In the genomic region with DNA sequence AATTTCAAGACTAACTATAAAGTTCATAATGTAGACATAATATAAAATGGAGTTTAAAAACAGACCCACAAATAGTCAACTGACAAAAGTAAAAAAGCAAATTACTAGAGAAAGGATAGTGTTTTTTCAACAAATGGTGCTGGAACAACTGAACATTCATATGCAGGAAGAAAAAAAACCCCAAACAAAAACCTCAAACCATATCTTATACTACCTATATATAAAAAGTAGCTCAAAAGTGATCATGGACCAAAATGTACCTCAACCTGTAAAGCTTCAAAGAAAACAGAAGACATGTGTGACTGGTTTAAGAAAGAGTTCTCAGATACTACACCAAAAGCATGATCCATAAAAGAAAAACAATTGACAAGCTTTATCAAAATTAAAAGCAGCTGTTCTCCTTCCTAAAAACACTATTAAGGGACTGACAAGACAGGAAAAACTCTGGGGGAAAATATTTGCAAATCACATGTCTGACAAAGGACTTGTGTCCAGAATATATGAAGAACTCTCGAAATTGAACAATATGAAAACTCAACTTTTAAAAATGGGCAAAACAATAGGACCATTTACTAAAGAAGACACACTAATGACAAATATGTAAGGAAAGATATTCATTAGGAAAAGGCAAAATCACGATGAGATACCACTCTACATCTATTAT, we compare ENCODE assay signal across 10 cellular contexts. TPM values are rescaled to one million over a fixed set of nuclear protein-coding genes. Genes with fewer than 3 reads are reported as not detected.
DNase-seq lines count a peak whose midpoint lies in the region; ATAC-seq and TF ChIP-seq lines count a peak whose summit lies in the region.
"Had no signal": no experiment of that assay in that cellular context is flagged by ENCODE, and none has a peak within 500 bp of the region (broad histone marks: within the 10 kb centered on the region; RNA-seq: fewer than 3 reads in every experiment).

No MANE protein-coding gene starts in this region.

- peak overlapping the region in 7 of 8 donors; percentile 57 to 94 (median 84) for H3K27ac Mint-ChIP-seq in CD8-positive, alpha-beta memory T cell
- peak overlapping the region; percentile 84 to 90 for H3K27ac Mint-ChIP-seq in natural killer cell

- H3K4me3 Mint-ChIP-seq in CD8-positive, alpha-beta memory T cell: peak overlapping the region in 6 of 7 donors; percentile 25 to 60 (median 37)
- peak overlapping the region; percentile 74 for H3K4me3 Mint-ChIP-seq in natural killer cell

- H3K9me3 Mint-ChIP-seq in CD8-positive, alpha-beta memory T cell: no peaks in the 10 kb centered on the region
- H3K9me3 Mint-ChIP-seq in natural killer cell: no peaks in the 10 kb centered on the region

- CTCF ChIA-PET in CD8-positive, alpha-beta memory T cell (lab: Charles Lee): interaction anchor here (1.6 to 2.2 kb wide), 2 partner anchors 24 to 87 kb away, joined by 4 to 6 read pairs; no protein-coding TSS in a partner anchor

- peaks cover 27% of the 10 kb centered on the region for H3K36me3 ChIP-seq in CD8-positive, alpha-beta memory T cell (ENCODE audit: insufficient read depth, low read length)
- H3K36me3 ChIP-seq in Karpas-422 (ENCODE audit: insufficient read depth, low read length) (peaks cover 72% of the 10 kb centered on the region), adipocyte (ENCODE audit: control insufficient read depth, insufficient read depth, low read length, severe bottlenecking) (peaks cover 71% of the 10 kb centered on the region), HAP-1 (replicated peaks) (peaks cover 46% of the 10 kb centered on the region)

- H3K27me3 Mint-ChIP-seq in CD8-positive, alpha-beta memory T cell: no peaks in the 10 kb centered on the region
- H3K27me3 Mint-ChIP-seq in natural killer cell (ENCODE audit: low read depth in 2 of 2): no peaks in the 10 kb centered on the region

- H3K4me1 ChIP-seq in CD8-positive, alpha-beta memory T cell (ENCODE audit: insufficient read depth, low read length): peaks cover 32% of the 10 kb centered on the region
- H3K4me1 ChIP-seq in Karpas-422 (ENCODE audit: low read length) (peaks cover 21% of the 10 kb centered on the region), adipocyte (ENCODE audit: control insufficient read depth, insufficient read depth, low read length) (peaks cover 15% of the 10 kb centered on the region), HAP-1 (no peaks in the 10 kb centered on the region)

- peaks cover 43 to 69% (median 48%) of the 10 kb centered on the region in 3 donors for H3K4me1 Mint-ChIP-seq in CD8-positive, alpha-beta memory T cell
- H3K4me1 Mint-ChIP-seq in natural killer cell: peaks cover 43 to 46% of the 10 kb centered on the region in 2 donors

- TF ChIP-seq CTCF in natural killer cell (IDR thresholded peaks at IDR 0.05): no peak

- H3K9ac ChIP-seq in Karpas-422 (ENCODE audit: low read length) (no peak overlapping the region), adipocyte (ENCODE audit: low read length) (no peak overlapping the region)

- H4K20me1 ChIP-seq in Karpas-422 (ENCODE audit: insufficient read depth, low read depth, low read length): peaks cover 10% of the 10 kb centered on the region; the same call in 1 of the 2 replicates

- no peak overlapping the region for H2AFZ ChIP-seq in Karpas-422 (ENCODE audit: low read length)

- no peak overlapping the region for H3K4me2 ChIP-seq in Karpas-422 (ENCODE audit: low read depth, low read length, poor library complexity, severe bottlenecking)

- H3K79me2 ChIP-seq in Karpas-422 (ENCODE audit: low read length): peaks cover 97% of the 10 kb centered on the region

- peaks cover 0 to 77% (median 20%) of the 10 kb centered on the region in 3 donors for H3K36me3 Mint-ChIP-seq in CD8-positive, alpha-beta memory T cell
- no peaks in the 10 kb centered on the region for H3K36me3 Mint-ChIP-seq in natural killer cell

- H3K4me3 ChIP-seq in CD8-positive, alpha-beta memory T cell (ENCODE audit: low read length): no peak overlapping the region
- H3K4me3 ChIP-seq in Karpas-422 (ENCODE audit: low read length): no peak overlapping the region
- H3K4me3 ChIP-seq in adipocyte (ENCODE audit: low read length): no peak overlapping the region
- H3K4me3 ChIP-seq in HAP-1: no peak overlapping the region
- H3K4me3 ChIP-seq: sigmoid colon had no signal

- peak in 1 of 5 donors; percentile 16 for DNase-seq in CD8-positive, alpha-beta memory T cell
- DNase-seq in Karpas-422 (no peak), adipocyte (ENCODE audit: low read depth) (peak; percentile 20), natural killer cell (no peak), mucosa of gallbladder (ENCODE audit: low spot score) (no peak), iPS-NIHi7 (ENCODE audit: extremely low spot score) (no peak), HAP-1 (ENCODE audit: low spot score in 2 of 2) (no peak)
- DNase-seq: cortex of kidney, sigmoid colon had no signal

- no peaks in the 10 kb centered on the region for H3K9me3 ChIP-seq in CD8-positive, alpha-beta memory T cell (ENCODE audit: low read length)
- H3K9me3 ChIP-seq in Karpas-422 (ENCODE audit: low read length) (no peaks in the 10 kb centered on the region), adipocyte (ENCODE audit: control insufficient read depth, low read length) (no peaks in the 10 kb centered on the region), HAP-1 (no peaks in the 10 kb centered on the region)
- H3K9me3 ChIP-seq: sigmoid colon had no signal

- no peaks in the 10 kb centered on the region for H3K27me3 ChIP-seq in CD8-positive, alpha-beta memory T cell (ENCODE audit: insufficient read depth, low read length, poor library complexity, severe bottlenecking)
- H3K27me3 ChIP-seq in Karpas-422 (ENCODE audit: low read length) (no peaks in the 10 kb centered on the region), adipocyte (replicated peaks; ENCODE audit: control insufficient read depth, insufficient read depth, low read length) (no peaks in the 10 kb centered on the region), HAP-1 (ENCODE audit: low read depth) (no peaks in the 10 kb centered on the region)
- H3K27me3 ChIP-seq: sigmoid colon had no signal

- no peak for ATAC-seq in natural killer cell

- no peak overlapping the region for H3K27ac ChIP-seq in CD8-positive, alpha-beta memory T cell (ENCODE audit: low read depth, low read length)
- H3K27ac ChIP-seq in Karpas-422 (ENCODE audit: low read length): 0 out of 2 replicates have a peak overlapping the region, but pooled peaks have one; percentile 21
- H3K27ac ChIP-seq: VCaP had no signal

- POLR2A ChIA-PET in CD8-positive, alpha-beta memory T cell (lab: Charles Lee): interaction anchor here (0.6 to 3.2 kb wide), 3 partner anchors 18 to 41 kb away, joined by 6 to 14 read pairs (median 9); a partner anchor contains a TSS

- intact Hi-C loops in natural killer cell (cut with micrococcal nuclease): no loop called here

- in situ Hi-C loops in HAP-1 (cut with MboI; ENCODE audit: low sequenced_read_pairs): no loop called here

- H3K9me2 ChIP-seq in Karpas-422 (replicated peaks; ENCODE audit: insufficient read depth, low read length): no peaks in the 10 kb centered on the region

RNA-seq across cellular contexts. Expression of a gene that starts 22.7 kb away (rescaled TPM):
- 10 to 100 TPM; 19.6 to 20.4 TPM for total RNA-seq in CD8-positive, alpha-beta memory T cell
- polyA plus RNA-seq in CD8-positive, alpha-beta memory T cell: 38.3 TPM
- 36.3 and 37.9 TPM in 2 replicates for total RNA-seq in Karpas-422 (2014; rRNA removed; shearing (Covaris generic); ENCODE audit: low replicate concordance)
- 100 to 1,000 TPM in 1 of 3 donors, 10 to 100 TPM in 2; 89.3 to 113 (median 90.1) TPM for total RNA-seq in natural killer cell
- 25.3 TPM for total RNA-seq in mucosa of gallbladder

RNA-seq across cellular contexts. Expression of a gene that starts 31.0 kb away (rescaled TPM):
- total RNA-seq in CD8-positive, alpha-beta memory T cell: 100 to 1,000 TPM; 334 to 343 TPM
- 150 TPM for polyA plus RNA-seq in CD8-positive, alpha-beta memory T cell
- total RNA-seq in Karpas-422 (2014; rRNA removed; shearing (Covaris generic); ENCODE audit: low replicate concordance): 121 and 169 TPM in 2 replicates
- total RNA-seq in natural killer cell (100 to 1,000 TPM; 107 to 120 (median 115) TPM), mucosa of gallbladder (91.2 TPM)
